In genomic region chr2:220743203-220743602, GRCh38 we compare ENCODE assay signal across 21 cellular contexts.
"Had no signal": no experiment of that assay in that cellular context is flagged by ENCODE, and none has a peak within 500 bp of the region (broad histone marks: within the 10 kb centered on the region; RNA-seq: fewer than 3 reads in every experiment).

No MANE protein-coding gene starts in this region.

- H3K27ac ChIP-seq: RWPE1 had no signal

- H3K4me3 Mint-ChIP-seq: T-cell had no signal

- H3K27ac Mint-ChIP-seq: T-cell had no signal

- ATAC-seq: Panc1, PC-3, T-cell had no signal

- H3K4me1 Mint-ChIP-seq: T-cell had no signal

- H3K9ac ChIP-seq: SK-N-SH had no signal

- H3K4me2 ChIP-seq: SK-N-SH had no signal

- DNase-seq: Karpas-422, KG1, MM.1S, NCI-H1048, NCI-H1105, NCI-H1417, NCI-H1436 treated with DMSO at 0.1 percent for 48 hours, NCI-H1694, NCI-H187 treated with DMSO at 0.1 percent for 48 hours, NCI-H2029 treated with DMSO at 0.1 percent for 48 hours, NCI-H2227 treated with DMSO at 0.1 percent for 48 hours, NCI-H524, NCI-H526 treated with DMSO at 0.1 percent for 48 hours, NCI-H748 treated with DMSO at 0.1 percent for 48 hours, PC-3, SHP77, SK-N-SH, SW 1271, T-cell had no signal

- H3K9me3 ChIP-seq: SK-N-SH had no signal

- H3K36me3 Mint-ChIP-seq: T-cell had no signal
